ENCODE assay signal across 18 cellular contexts in genomic region chr20:22407237-22408193, GRCh38.
DNase-seq lines count a peak whose midpoint lies in the region; ATAC-seq and TF ChIP-seq lines count a peak whose summit lies in the region.
"Had no signal": no experiment of that assay in that cellular context is flagged by ENCODE, and none has a peak within 500 bp of the region (broad histone marks: within the 10 kb centered on the region; RNA-seq: fewer than 3 reads in every experiment).

No MANE protein-coding gene starts in this region.

- no TSS peak for BruUV-seq in Caco-2 (replicated peaks; lab: Mats Ljungman, UMichigan)
- BruUV-seq in Panc1 (replicated peaks; lab: Mats Ljungman, UMichigan) = no TSS peak

- no peak for TF ChIP-seq CTCF in Caco-2 (IDR thresholded peaks at IDR 0.05; ENCODE audit: insufficient read depth in 1 of 2, low read depth in 1 of 2, low read length in 1 of 2, severe bottlenecking in 1 of 2, unreplicated experiment in 1 of 2)
- no peak for TF ChIP-seq CTCF in Panc1 (IDR thresholded peaks at IDR 0.05)

- H3K9me3 ChIP-seq in Caco-2 = no peaks in the 10 kb centered on the region; the same call in 1 of the 2 replicates
- H3K9me3 ChIP-seq in Panc1 (ENCODE audit: control insufficient read depth, insufficient read depth, low read depth, low read length) = peaks cover 3% of the 10 kb centered on the region; the same call in 1 of the 2 replicates
- H3K9me3 ChIP-seq: BE2C had no signal

- H3K4me3 ChIP-seq in Caco-2 (ENCODE audit: low read depth, low read length) (no peak overlapping the region), Panc1 (ENCODE audit: low read depth in 2 of 2, low read length in 2 of 2) (no peak overlapping the region)
- H3K4me3 ChIP-seq: GM23248 had no signal

- intact Hi-C loops in Caco-2 (cut with micrococcal nuclease; ENCODE audit: unreplicated experiment) (no loop called here), Panc1 (cut with micrococcal nuclease; ENCODE audit: unreplicated experiment) (no loop called here)

- ATAC-seq in Panc1 = no peak
- no peak for ATAC-seq in GM18517 (IDR thresholded peaks at IDR 0.05; ENCODE audit: unreplicated experiment)
- no peak for ATAC-seq in HG02763 (IDR thresholded peaks at IDR 0.05; ENCODE audit: unreplicated experiment)

- DNase-seq in Caco-2 (no peak), Panc1 (ENCODE audit: low read depth, low spot score) (no peak), brain pericyte (ENCODE audit: low read depth, low spot score) (peak; percentile 1), retina (no peak)
- DNase-seq: ACHN; BE2C; C1 segment of cervical spinal cord; CD4-positive, CD25-positive, alpha-beta regulatory T cell; CD8-positive, alpha-beta memory T cell; COR-L47; GDM1; GM23248; HCEC 1CT; IMR-90; KBM-7 had no signal

- H3K27ac Mint-ChIP-seq in Caco-2 (ENCODE audit: unreplicated experiment) = peak overlapping the region; percentile 17
- H3K27ac Mint-ChIP-seq: CD4-positive, CD25-positive, alpha-beta regulatory T cell; CD8-positive, alpha-beta memory T cell had no signal

- H3K4me1 ChIP-seq in Caco-2 (peaks cover 43% of the 10 kb centered on the region), Panc1 (ENCODE audit: control insufficient read depth, insufficient read depth, low read length) (peaks cover 28% of the 10 kb centered on the region)
- H3K4me1 ChIP-seq: BE2C had no signal

- in situ Hi-C loops in Panc1 (cut with HindIII; ENCODE audit: low pct_unique_long_range_greater_than_20kb, low sequenced_read_pairs) = no loop called here

- H3K27me3 ChIP-seq in Caco-2 (replicated peaks; ENCODE audit: control insufficient read depth, insufficient read depth, low read length) = no peaks in the 10 kb centered on the region
- no peaks in the 10 kb centered on the region for H3K27me3 ChIP-seq in Panc1 (ENCODE audit: control insufficient read depth, insufficient read depth, low read length)
- H3K27me3 ChIP-seq: BE2C had no signal

- H3K27ac ChIP-seq in Panc1 (ENCODE audit: low read length) = peak overlapping the region; percentile 48
- H3K27ac ChIP-seq: GM23248, HL-60 had no signal

- no peaks in the 10 kb centered on the region for H3K36me3 Mint-ChIP-seq in Caco-2 (ENCODE audit: insufficient read depth, unreplicated experiment)
- H3K36me3 Mint-ChIP-seq: CD4-positive, CD25-positive, alpha-beta regulatory T cell; CD8-positive, alpha-beta memory T cell had no signal

- H3K36me3 ChIP-seq in Caco-2 (ENCODE audit: control insufficient read depth, insufficient read depth, low read length) (no peaks in the 10 kb centered on the region), Panc1 (ENCODE audit: control insufficient read depth, insufficient read depth, low read length) (no peaks in the 10 kb centered on the region)
- H3K36me3 ChIP-seq: BE2C had no signal

- POLR2A ChIA-PET in Caco-2 (lab: Charles Lee) (no interaction called here), Panc1 (lab: Charles Lee) (no interaction called here)

- no peaks in the 10 kb centered on the region for H3K27me3 Mint-ChIP-seq in Caco-2 (ENCODE audit: insufficient read depth, unreplicated experiment)
- H3K27me3 Mint-ChIP-seq: CD4-positive, CD25-positive, alpha-beta regulatory T cell had no signal

- CTCF ChIA-PET in Caco-2 (lab: Charles Lee) (no interaction called here), Panc1 (lab: Charles Lee) (no interaction called here)

- H3K9me3 Mint-ChIP-seq in Caco-2 (ENCODE audit: unreplicated experiment) = peaks cover 16% of the 10 kb centered on the region

- no peak overlapping the region for H3K4me3 Mint-ChIP-seq in Caco-2 (ENCODE audit: unreplicated experiment)
- H3K4me3 Mint-ChIP-seq: CD4-positive, CD25-positive, alpha-beta regulatory T cell; CD8-positive, alpha-beta memory T cell had no signal

- peaks cover 62% of the 10 kb centered on the region for H3K4me1 Mint-ChIP-seq in Caco-2 (ENCODE audit: low read depth, unreplicated experiment)
- H3K4me1 Mint-ChIP-seq: CD4-positive, CD25-positive, alpha-beta regulatory T cell; CD8-positive, alpha-beta memory T cell had no signal
